Comparison of ENCODE assay signal across 10 cellular contexts in the genomic region with DNA sequence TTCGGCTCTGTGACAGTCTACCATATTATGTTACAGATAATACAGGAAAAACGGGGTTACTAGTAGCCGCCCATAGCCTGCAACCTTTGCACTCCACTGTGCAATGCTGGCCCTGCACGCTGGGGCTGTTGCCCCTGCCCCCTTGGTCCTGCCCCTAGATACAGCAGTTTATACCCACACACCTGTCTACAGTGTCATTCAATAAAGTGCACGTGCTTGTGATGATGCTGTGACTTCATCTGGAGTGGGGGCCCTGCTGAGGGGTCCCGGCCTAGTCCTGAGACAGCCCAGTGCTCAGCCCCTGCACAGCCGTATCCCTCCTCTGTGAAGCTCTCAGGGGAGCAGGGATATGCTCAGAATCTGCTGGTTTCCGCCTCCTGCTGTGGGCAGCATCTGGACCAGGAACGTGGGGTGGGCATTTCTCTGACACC. TPM values are rescaled to one million over a fixed set of nuclear protein-coding genes. Genes with fewer than 3 reads are reported as not detected.
A peak's percentile ranks its signal among the peaks of the same experiment; 100 is the strongest.
DNase-seq lines count a peak whose midpoint lies in the region; ATAC-seq and TF ChIP-seq lines count a peak whose summit lies in the region.
"Had no signal": no experiment of that assay in that cellular context is flagged by ENCODE, and none has a peak within 500 bp of the region (broad histone marks: within the 10 kb centered on the region; RNA-seq: fewer than 3 reads in every experiment).

No MANE protein-coding gene starts in this region.

- H4K91ac ChIP-seq in H9 (ENCODE audit: insufficient read length, low read depth, low read length), result no peak overlapping the region

- H3K36me3 Mint-ChIP-seq in H9 (ENCODE audit: insufficient read depth in 1 of 3, low read depth in 3 of 3), result peaks cover 6 to 19% (median 6%) of the 10 kb centered on the region in 3 experiments; a peak in 6 of 7 replicates
- H3K36me3 Mint-ChIP-seq in activated naive CD4-positive, alpha-beta T cell treated with anti-CD3 and anti-CD28 coated beads, Interleukin-2, amount 50 U/mL, for 72 hours, result peaks cover 40 to 48% of the 10 kb centered on the region in 2 donors
- peaks cover 4 to 29% (median 20%) of the 10 kb centered on the region in 3 donors for H3K36me3 Mint-ChIP-seq in immature natural killer cell
- peaks cover 33% of the 10 kb centered on the region for H3K36me3 Mint-ChIP-seq in stimulated activated effector memory CD8-positive, alpha-beta T cell treated with anti-CD3 and anti-CD28 coated beads, Interleukin-12 subunit alpha, Interleukin-12 subunit beta, amount 100 ng/mL, for 72 hours

- no peak overlapping the region for H2AK5ac ChIP-seq in H9 (ENCODE audit: insufficient read length, low read length)

- H2BK15ac ChIP-seq in H9 (ENCODE audit: low read depth, low read length), result no peak overlapping the region

- H3K27me3 Mint-ChIP-seq in H9 (ENCODE audit: low read depth) (no peaks in the 10 kb centered on the region), immature natural killer cell (ENCODE audit: low read depth in 3 of 3) (peaks cover 18 to 40% (median 28%) of the 10 kb centered on the region in 3 donors)

- peaks cover 6% of the 10 kb centered on the region; the same call in 1 of the 2 replicates for H3K79me2 ChIP-seq in H9 (ENCODE audit: insufficient read depth, low read length)

- peaks cover 29% of the 10 kb centered on the region for H3K23me2 ChIP-seq in H9 (ENCODE audit: insufficient read length, low read depth, low read length, poor library complexity, severe bottlenecking)

- peaks cover 6% of the 10 kb centered on the region; the same call in 1 of the 2 replicates for H3K4me1 ChIP-seq in H9 (ENCODE audit: insufficient read depth, low read length)

- peaks cover 2% of the 10 kb centered on the region for H3K79me1 ChIP-seq in H9 (ENCODE audit: insufficient read depth, low read depth, low read length, poor library complexity, severe bottlenecking)

- no peaks in the 10 kb centered on the region for H3K27me3 ChIP-seq in H9 (ENCODE audit: insufficient read depth, low read length)

- no peak overlapping the region for H3K27ac ChIP-seq in H9 (ENCODE audit: insufficient read length, low read depth, low read length)

- H3K4me2 ChIP-seq in H9 (ENCODE audit: insufficient read depth, insufficient read length, low read length), result peak overlapping the region; percentile 85

- in situ Hi-C loops in ACHN (cut with HindIII; ENCODE audit: low pct_ligation_motif_present, low pct_unique_long_range_greater_than_20kb, low sequenced_read_pairs), result no loop called here

- peak overlapping the region; percentile 92 to 97 for H3K4me3 Mint-ChIP-seq in H9
- peak overlapping the region; percentile 93 to 98 (median 94) for H3K4me3 Mint-ChIP-seq in immature natural killer cell
- H3K4me3 Mint-ChIP-seq in stimulated activated effector memory CD8-positive, alpha-beta T cell treated with anti-CD3 and anti-CD28 coated beads, Interleukin-12 subunit alpha, Interleukin-12 subunit beta, amount 100 ng/mL, for 72 hours, result peak overlapping the region; percentile 83

- no peak overlapping the region for H3T11ph ChIP-seq in H9 (ENCODE audit: low read length)

- H3K27ac Mint-ChIP-seq in H9 (no peak overlapping the region; a peak in 1 of 7 replicates), immature natural killer cell (peak overlapping the region; percentile 94 to 99 (median 98))
- H3K27ac Mint-ChIP-seq in activated naive CD4-positive, alpha-beta T cell treated with anti-CD3 and anti-CD28 coated beads, Interleukin-2, amount 50 U/mL, for 72 hours, result peak overlapping the region; percentile 92 to 99
- peak overlapping the region; percentile 96 for H3K27ac Mint-ChIP-seq in stimulated activated effector memory CD8-positive, alpha-beta T cell treated with anti-CD3 and anti-CD28 coated beads, Interleukin-12 subunit alpha, Interleukin-12 subunit beta, amount 100 ng/mL, for 72 hours

- H2BK5ac ChIP-seq in H9 (ENCODE audit: insufficient read length, low read length), result no peak overlapping the region

- H3K9me3 Mint-ChIP-seq in H9 (no peaks in the 10 kb centered on the region; a peak in 1 of 5 replicates), immature natural killer cell (no peaks in the 10 kb centered on the region)
- no peaks in the 10 kb centered on the region for H3K9me3 Mint-ChIP-seq in activated naive CD4-positive, alpha-beta T cell treated with anti-CD3 and anti-CD28 coated beads, Interleukin-2, amount 50 U/mL, for 72 hours
- no peaks in the 10 kb centered on the region for H3K9me3 Mint-ChIP-seq in stimulated activated effector memory CD8-positive, alpha-beta T cell treated with anti-CD3 and anti-CD28 coated beads, Interleukin-12 subunit alpha, Interleukin-12 subunit beta, amount 100 ng/mL, for 72 hours

- peaks cover 39 to 62% of the 10 kb centered on the region in 2 experiments for H3K4me1 Mint-ChIP-seq in H9
- peaks cover 52 to 53% of the 10 kb centered on the region in 2 donors for H3K4me1 Mint-ChIP-seq in immature natural killer cell
- H3K4me1 Mint-ChIP-seq in stimulated activated effector memory CD8-positive, alpha-beta T cell treated with anti-CD3 and anti-CD28 coated beads, Interleukin-12 subunit alpha, Interleukin-12 subunit beta, amount 100 ng/mL, for 72 hours, result peaks cover 60% of the 10 kb centered on the region

- H3K18ac ChIP-seq in H9 (ENCODE audit: insufficient read length, low read depth, low read length), result no peak overlapping the region

- H2BK20ac ChIP-seq in H9 (ENCODE audit: low read depth, low read length, poor library complexity, severe bottlenecking), result no peak overlapping the region

- H4K8ac ChIP-seq in H9 (replicated peaks; ENCODE audit: insufficient read length, low read depth, low read length), result no peak overlapping the region

- no peak overlapping the region for H3K23ac ChIP-seq in H9 (ENCODE audit: insufficient read length, low read depth, low read length)

- no peak overlapping the region for H3K56ac ChIP-seq in H9 (ENCODE audit: insufficient read length, low read depth, low read length)

- DNase-seq in H9 (no peak), immature natural killer cell (peak in 1 of 3 donors; percentile 34), AG08395 (ENCODE audit: low spot score) (no peak), NOMO-1 treated with DMSO at 0.1 percent for 48 hours (lab: John Stamatoyannopoulos, UW; ENCODE audit: unreplicated experiment) (no peak), ACHN (no peak), epidermal melanocyte (ENCODE audit: insufficient read length, low spot score) (no peak)
- DNase-seq in activated naive CD4-positive, alpha-beta T cell treated with anti-CD3 and anti-CD28 coated beads, Interleukin-2, amount 50 U/mL, for 72 hours (ENCODE audit: low spot score in 2 of 2), result no peak
- DNase-seq in stimulated activated effector memory CD8-positive, alpha-beta T cell treated with anti-CD3 and anti-CD28 coated beads, Interleukin-12 subunit alpha, Interleukin-12 subunit beta, amount 100 ng/mL, for 72 hours (ENCODE audit: low spot score in 2 of 2), result no peak

- no peak overlapping the region for H2BK12ac ChIP-seq in H9 (ENCODE audit: insufficient read length, low read depth, low read length)

- H2AFZ ChIP-seq in H9 (ENCODE audit: low read length), result no peak overlapping the region

- H4K20me1 ChIP-seq in H9 (ENCODE audit: control insufficient read depth, insufficient read depth, insufficient read length), result no peaks in the 10 kb centered on the region

- no peak for TF ChIP-seq CTCF in H9 (conservative IDR thresholded peaks at IDR 0.05)

- H4K5ac ChIP-seq in H9 (ENCODE audit: insufficient read length, low read depth, low read length), result no peak overlapping the region

- WGBS in H9 (ENCODE audit: extremely low coverage, insufficient read length, low lambda C conversion rate), result no CpG with 5 or more reads among the region's 9 CpGs

- H3K9ac ChIP-seq in H9 (ENCODE audit: extremely low read depth, insufficient read length, low read length), result no peak overlapping the region

- H3K14ac ChIP-seq in H9 (ENCODE audit: insufficient read depth, low read length), result no peak overlapping the region

- H3K4ac ChIP-seq in H9 (ENCODE audit: low read depth, low read length), result no peak overlapping the region

- no peaks in the 10 kb centered on the region for H3K9me3 ChIP-seq in H9 (ENCODE audit: control insufficient read depth, low read depth, low read length)

- no peak for ATAC-seq in activated naive CD4-positive, alpha-beta T cell treated with anti-CD3 and anti-CD28 coated beads, Interleukin-2, amount 50 U/mL, for 72 hours
- ATAC-seq in stimulated activated effector memory CD8-positive, alpha-beta T cell treated with anti-CD3 and anti-CD28 coated beads, Interleukin-12 subunit alpha, Interleukin-12 subunit beta, amount 100 ng/mL, for 72 hours, result no peak

- no peak overlapping the region for H2BK120ac ChIP-seq in H9 (ENCODE audit: low read depth, low read length, poor library complexity, severe bottlenecking)

RNA-seq across cellular contexts. Expression of gene IFITM1, which starts 1.2 kb away (rescaled TPM):
- total RNA-seq in H9 (2021), result 498 and 500 TPM in 2 replicates
- 100 to 1,000 TPM in 1 of 2 donors, 10 to 100 TPM in 1; 91.3 to 436 TPM for total RNA-seq in activated naive CD4-positive, alpha-beta T cell treated with anti-CD3 and anti-CD28 coated beads, Interleukin-2, amount 50 U/mL, for 72 hours
- polyA plus RNA-seq in immature natural killer cell, result 1,000 to 10,000 TPM; 2,792 to 4,533 (median 3,562) TPM

RNA-seq across cellular contexts. Expression of gene IFITM3, which starts 5.6 kb away (rescaled TPM):
- total RNA-seq in H9 (2021), result 419 and 425 TPM in 2 replicates
- total RNA-seq in activated naive CD4-positive, alpha-beta T cell treated with anti-CD3 and anti-CD28 coated beads, Interleukin-2, amount 50 U/mL, for 72 hours, result 100 to 1,000 TPM in 1 of 2 donors, 10 to 100 TPM in 1; 51.8 to 139 TPM
- polyA plus RNA-seq in immature natural killer cell, result 100 to 1,000 TPM; 138 to 675 (median 423) TPM

RNA-seq across cellular contexts. Expression of gene IFITM2, which starts 7.5 kb away (rescaled TPM):
- 421 and 425 TPM in 2 replicates for total RNA-seq in H9 (2021)
- 100 to 1,000 TPM; 385 to 785 TPM for total RNA-seq in activated naive CD4-positive, alpha-beta T cell treated with anti-CD3 and anti-CD28 coated beads, Interleukin-2, amount 50 U/mL, for 72 hours
- polyA plus RNA-seq in immature natural killer cell, result 1,000 to 10,000 TPM; 4,348 to 7,867 (median 6,958) TPM

RNA-seq across cellular contexts. Expression of gene IFITM5, which starts 15.7 kb away (rescaled TPM):
- total RNA-seq in H9 (2021), result not detected in 2 replicates
- total RNA-seq in activated naive CD4-positive, alpha-beta T cell treated with anti-CD3 and anti-CD28 coated beads, Interleukin-2, amount 50 U/mL, for 72 hours, result not detected
- not detected for polyA plus RNA-seq in immature natural killer cell
- total RNA-seq: left colon, MCF 10A had no signal

RNA-seq across cellular contexts. Expression of gene PGGHG, which starts 26.1 kb away (rescaled TPM):
- 57.9 and 58.3 TPM in 2 replicates for total RNA-seq in H9 (2021)
- total RNA-seq in activated naive CD4-positive, alpha-beta T cell treated with anti-CD3 and anti-CD28 coated beads, Interleukin-2, amount 50 U/mL, for 72 hours, result 100 to 1,000 TPM in 1 of 2 donors, 10 to 100 TPM in 1; 97.8 to 695 TPM
- 10 to 100 TPM in 2 of 3 donors, 1 to 10 TPM in 1; 8.1 to 17.4 (median 11.4) TPM for polyA plus RNA-seq in immature natural killer cell

Comparison
In these comparisons a context has a peak if more than half of its experiments do, and no peak if none do; other contexts are left out.
1. H3K27ac Mint-ChIP-seq: peak in activated naive CD4-positive, alpha-beta T cell treated with anti-CD3 and anti-CD28 coated beads, Interleukin-2, amount 50 U/mL, for 72 hours (2 of 2), immature natural killer cell (6 of 6) and stimulated activated effector memory CD8-positive, alpha-beta T cell treated with anti-CD3 and anti-CD28 coated beads, Interleukin-12 subunit alpha, Interleukin-12 subunit beta, amount 100 ng/mL, for 72 hours (single experiment); none in H9 (0 of 3).
2. Peak in every context shown above with its lines, with median percentiles within 50 percentile points of each other: H3K4me3 Mint-ChIP-seq.